In genomic region chr17:55660171-55660886, GRCh38 we compare ENCODE assay signal across 14 cellular contexts.
DNase-seq lines count a peak whose midpoint lies in the region; ATAC-seq and TF ChIP-seq lines count a peak whose summit lies in the region.
"Had no signal": no experiment of that assay in that cellular context is flagged by ENCODE, and none has a peak within 500 bp of the region (broad histone marks: within the 10 kb centered on the region; RNA-seq: fewer than 3 reads in every experiment).

No MANE protein-coding gene starts in this region.

- no peaks in the 10 kb centered on the region for H3K9me3 Mint-ChIP-seq in stimulated activated naive CD8-positive, alpha-beta T cell treated with anti-CD3 and anti-CD28 coated beads, Interleukin-15, amount 100 ng/mL, for 72 hours
- H3K9me3 Mint-ChIP-seq: CD4-positive, alpha-beta memory T cell had no signal

- H3K4me1 Mint-ChIP-seq in stimulated activated naive CD8-positive, alpha-beta T cell treated with anti-CD3 and anti-CD28 coated beads, Interleukin-15, amount 100 ng/mL, for 72 hours, result no peaks in the 10 kb centered on the region
- H3K4me1 Mint-ChIP-seq: CD4-positive, alpha-beta memory T cell had no signal

- peaks cover 35% of the 10 kb centered on the region for H3K27me3 Mint-ChIP-seq in stimulated activated naive CD8-positive, alpha-beta T cell treated with anti-CD3 and anti-CD28 coated beads, Interleukin-15, amount 100 ng/mL, for 72 hours

- H3K36me3 ChIP-seq in gastrocnemius medialis, result no peaks in the 10 kb centered on the region
- H3K36me3 ChIP-seq: ovary, upper lobe of left lung had no signal

- ATAC-seq in gastrocnemius medialis (peak; percentile 64 to 73), GM19452 (IDR thresholded peaks at IDR 0.05; ENCODE audit: unreplicated experiment) (no peak)
- no peak for ATAC-seq in stimulated activated naive CD8-positive, alpha-beta T cell treated with anti-CD3 and anti-CD28 coated beads, Interleukin-15, amount 100 ng/mL, for 72 hours

- H3K27ac Mint-ChIP-seq in stimulated activated naive CD8-positive, alpha-beta T cell treated with anti-CD3 and anti-CD28 coated beads, Interleukin-15, amount 100 ng/mL, for 72 hours, result no peak overlapping the region
- H3K27ac Mint-ChIP-seq: CD4-positive, alpha-beta memory T cell had no signal

- H3K9me3 ChIP-seq in gastrocnemius medialis, result no peaks in the 10 kb centered on the region
- H3K9me3 ChIP-seq: ovary, upper lobe of left lung had no signal

- DNase-seq in DMS153 treated with DMSO at 0.1 percent for 48 hours (lab: John Stamatoyannopoulos, UW; ENCODE audit: unreplicated experiment), result peak; percentile 5
- peak; percentile 26 for DNase-seq in RPMI7951 (ENCODE audit: low read depth)
- peak; percentile 56 for DNase-seq in fibroblast of villous mesenchyme (ENCODE audit: low read depth)
- no peak for DNase-seq in gastrocnemius medialis
- DNase-seq in GM19240 (ENCODE audit: insufficient read length, low spot score), result no peak
- no peak for DNase-seq in stimulated activated CD4-positive, alpha-beta T cell treated with anti-CD3 and anti-CD28 coated beads, Interleukin-1b, Interleukin-23, amount 100 ng/mL, for 48 hours
- DNase-seq in stimulated activated naive CD8-positive, alpha-beta T cell treated with anti-CD3 and anti-CD28 coated beads, Interleukin-15, amount 100 ng/mL, for 72 hours, result no peak
- DNase-seq: activated CD8-positive, alpha-beta memory T cell treated with anti-CD3 and anti-CD28 coated beads, Interleukin-2, amount 50 U/mL, for 4 hours; anterior cingulate cortex; CD4-positive, alpha-beta memory T cell; erythroblast; ovary; upper lobe of left lung had no signal

- H3K27me3 ChIP-seq in gastrocnemius medialis, result no peaks in the 10 kb centered on the region
- H3K27me3 ChIP-seq: ovary, upper lobe of left lung had no signal

- no peak overlapping the region for H3K4me3 ChIP-seq in fibroblast of villous mesenchyme (ENCODE audit: low read depth, low read length)
- H3K4me3 ChIP-seq in gastrocnemius medialis, result no peak overlapping the region
- H3K4me3 ChIP-seq: ovary, upper lobe of left lung had no signal

- intact Hi-C loops in gastrocnemius medialis (cut with DNase I; ENCODE audit: low total_unique reads), result no loop called here

- peak overlapping the region in 3 of 4 donors; percentile 9 to 38 (median 38) for H3K27ac ChIP-seq in gastrocnemius medialis
- H3K27ac ChIP-seq: ovary had no signal

- no peak for TF ChIP-seq POLR2A in gastrocnemius medialis (IDR thresholded peaks at IDR 0.05)

- peaks cover 0 to 4% of the 10 kb centered on the region in 2 donors for H3K4me1 ChIP-seq in gastrocnemius medialis

- no peak overlapping the region for H3K4me3 Mint-ChIP-seq in stimulated activated naive CD8-positive, alpha-beta T cell treated with anti-CD3 and anti-CD28 coated beads, Interleukin-15, amount 100 ng/mL, for 72 hours
- H3K4me3 Mint-ChIP-seq: CD4-positive, alpha-beta memory T cell had no signal

- in situ Hi-C loops in gastrocnemius medialis (cut with MboI; ENCODE audit: low sequenced_read_pairs in 4 of 4), result no loop called here

- TF ChIP-seq CTCF in fibroblast of villous mesenchyme (IDR thresholded peaks at IDR 0.05; ENCODE audit: insufficient read depth, low read depth, low read length), result no peak
- TF ChIP-seq CTCF in gastrocnemius medialis (IDR thresholded peaks at IDR 0.05 in 4 of 5, conservative IDR thresholded peaks at IDR 0.05 in 1 of 5), result no peak

Comparison
In these comparisons a context has a peak if more than half of its experiments do, and no peak if none do; other contexts are left out.
1. DNase-seq: peak in DMS153 treated with DMSO at 0.1 percent for 48 hours (single experiment), RPMI7951 (single experiment) and fibroblast of villous mesenchyme (single experiment); none in gastrocnemius medialis (0 of 2), GM19240 (single experiment), stimulated activated CD4-positive, alpha-beta T cell treated with anti-CD3 and anti-CD28 coated beads, Interleukin-1b, Interleukin-23, amount 100 ng/mL, for 48 hours (single experiment) and stimulated activated naive CD8-positive, alpha-beta T cell treated with anti-CD3 and anti-CD28 coated beads, Interleukin-15, amount 100 ng/mL, for 72 hours (0 of 2).
2. ATAC-seq: peak in gastrocnemius medialis (2 of 2); none in GM19452 (single experiment) and stimulated activated naive CD8-positive, alpha-beta T cell treated with anti-CD3 and anti-CD28 coated beads, Interleukin-15, amount 100 ng/mL, for 72 hours (single experiment).